Comparison of ENCODE assay signal across 25 cellular contexts in genomic region chr11:61049854-61050253, GRCh38. TPM values are rescaled to one million over a fixed set of nuclear protein-coding genes. Genes with fewer than 3 reads are reported as not detected.
DNase-seq lines count a peak whose midpoint lies in the region; ATAC-seq and TF ChIP-seq lines count a peak whose summit lies in the region.
"Had no signal": no experiment of that assay in that cellular context is flagged by ENCODE, and none has a peak within 500 bp of the region (broad histone marks: within the 10 kb centered on the region; RNA-seq: fewer than 3 reads in every experiment).

No MANE protein-coding gene starts in this region.

- 75 to 83% methylated on average over 2 of the region's 2 CpGs for WGBS in endodermal cell (ENCODE audit: insufficient coverage in 1 of 2, insufficient read length in 1 of 2), 2 experiments
- 23 to 44% (median 28%) methylated on average over 2 of the region's 2 CpGs for WGBS in spleen, 5 donors

- peak overlapping the region; percentile 54 for H3K27ac Mint-ChIP-seq in T-helper 1 cell treated with Interleukin-12 subunit alpha and Interleukin-12 subunit beta and Interleukin-4 antibody, amounts not matched to agents 30 μg/mL and 1 μg/mL, for 36 hours
- no peak overlapping the region for H3K27ac Mint-ChIP-seq in endodermal cell
- H3K27ac Mint-ChIP-seq: B cell; dendritic cell treated with granulocyte-macrophage colony-stimulating factor and Interleukin-4, amounts not matched to agents 40 ng/mL and 50 ng/mL, for 4 days; GM23338 had no signal

- no peak overlapping the region for H3K27ac ChIP-seq in right atrium auricular region
- no peak overlapping the region for H3K27ac ChIP-seq in endodermal cell (ENCODE audit: low read depth, low read length)
- peak overlapping the region in 7 of 8 donors; percentile 23 to 72 (median 65) for H3K27ac ChIP-seq in spleen
- H3K27ac ChIP-seq: 22Rv1, parathyroid adenoma, Peyer's patch had no signal

- no peak overlapping the region for H3K4me3 ChIP-seq in right atrium auricular region
- H3K4me3 ChIP-seq in endodermal cell (ENCODE audit: low read length): no peak overlapping the region
- no peak overlapping the region for H3K4me3 ChIP-seq in spleen
- H3K4me3 ChIP-seq: GM23338, Peyer's patch had no signal

- H3K27me3 ChIP-seq in right atrium auricular region (no peaks in the 10 kb centered on the region), endodermal cell (ENCODE audit: control insufficient read depth, insufficient read depth, low read length, poor library complexity, severe bottlenecking) (peaks cover 11% of the 10 kb centered on the region), spleen (replicated peaks in 1 of 7) (no peaks in the 10 kb centered on the region)
- H3K27me3 ChIP-seq: Peyer's patch had no signal

- no peak overlapping the region for H3K4me3 Mint-ChIP-seq in T-helper 1 cell treated with Interleukin-12 subunit alpha and Interleukin-12 subunit beta and Interleukin-4 antibody, amounts not matched to agents 30 μg/mL and 1 μg/mL, for 36 hours
- no peak overlapping the region for H3K4me3 Mint-ChIP-seq in endodermal cell
- H3K4me3 Mint-ChIP-seq: B cell; dendritic cell treated with granulocyte-macrophage colony-stimulating factor and Interleukin-4, amounts not matched to agents 40 ng/mL and 50 ng/mL, for 4 days; GM23338; natural killer cell treated with Interleukin-12 subunit alpha and Interleukin-12 subunit beta and Interleukin-15 and Interleukin-18, amount 100 ng/mL, for 72 hours had no signal

- ATAC-seq in Right ventricle myocardium inferior (peak; percentile 57), HG03354 (IDR thresholded peaks at IDR 0.05; ENCODE audit: poor library complexity, severe bottlenecking, unreplicated experiment) (no peak)
- ATAC-seq: GM23338; natural killer cell treated with Interleukin-12 subunit alpha and Interleukin-12 subunit beta and Interleukin-15 and Interleukin-18, amount 100 ng/mL, for 72 hours had no signal

- H3K36me3 ChIP-seq in right atrium auricular region: no peaks in the 10 kb centered on the region
- no peaks in the 10 kb centered on the region for H3K36me3 ChIP-seq in endodermal cell (ENCODE audit: control insufficient read depth, insufficient read depth, low read length)
- no peaks in the 10 kb centered on the region for H3K36me3 ChIP-seq in spleen
- H3K36me3 ChIP-seq: Peyer's patch had no signal

- H3K36me3 Mint-ChIP-seq in T-helper 1 cell treated with Interleukin-12 subunit alpha and Interleukin-12 subunit beta and Interleukin-4 antibody, amounts not matched to agents 30 μg/mL and 1 μg/mL, for 36 hours (ENCODE audit: low read depth): peaks cover 43% of the 10 kb centered on the region
- H3K36me3 Mint-ChIP-seq in endodermal cell (ENCODE audit: low read depth): no peaks in the 10 kb centered on the region
- H3K36me3 Mint-ChIP-seq: natural killer cell treated with Interleukin-12 subunit alpha and Interleukin-12 subunit beta and Interleukin-15 and Interleukin-18, amount 100 ng/mL, for 72 hours had no signal

- H3K27me3 Mint-ChIP-seq in T-helper 1 cell treated with Interleukin-12 subunit alpha and Interleukin-12 subunit beta and Interleukin-4 antibody, amounts not matched to agents 30 μg/mL and 1 μg/mL, for 36 hours (ENCODE audit: low read depth): no peaks in the 10 kb centered on the region
- H3K27me3 Mint-ChIP-seq in endodermal cell (ENCODE audit: insufficient read depth): peaks cover 23% of the 10 kb centered on the region
- H3K27me3 Mint-ChIP-seq: B cell had no signal

- no peaks in the 10 kb centered on the region for H3K4me1 ChIP-seq in right atrium auricular region
- H3K4me1 ChIP-seq in endodermal cell (ENCODE audit: control insufficient read depth, insufficient read depth, low read length): no peaks in the 10 kb centered on the region
- peaks cover 0 to 26% (median 5%) of the 10 kb centered on the region in 6 donors for H3K4me1 ChIP-seq in spleen
- H3K4me1 ChIP-seq: parathyroid adenoma, Peyer's patch had no signal

- TF ChIP-seq CTCF in right atrium auricular region (IDR thresholded peaks at IDR 0.05) (no peak), endodermal cell (conservative IDR thresholded peaks at IDR 0.05) (no peak), spleen (IDR thresholded peaks at IDR 0.05 in 8 of 11, conservative IDR thresholded peaks at IDR 0.05 in 3 of 11) (no peak)

- H3K9me3 Mint-ChIP-seq in T-helper 1 cell treated with Interleukin-12 subunit alpha and Interleukin-12 subunit beta and Interleukin-4 antibody, amounts not matched to agents 30 μg/mL and 1 μg/mL, for 36 hours: no peaks in the 10 kb centered on the region
- H3K9me3 Mint-ChIP-seq in endodermal cell: no peaks in the 10 kb centered on the region
- H3K9me3 Mint-ChIP-seq: dendritic cell treated with granulocyte-macrophage colony-stimulating factor and Interleukin-4, amounts not matched to agents 40 ng/mL and 50 ng/mL, for 4 days; GM23338; natural killer cell treated with Interleukin-12 subunit alpha and Interleukin-12 subunit beta and Interleukin-15 and Interleukin-18, amount 100 ng/mL, for 72 hours had no signal

- H3K9me3 ChIP-seq in right atrium auricular region (no peaks in the 10 kb centered on the region), endodermal cell (ENCODE audit: control insufficient read depth, low read length) (no peaks in the 10 kb centered on the region), spleen (no peaks in the 10 kb centered on the region)
- H3K9me3 ChIP-seq: Peyer's patch had no signal

- DNase-seq in T-helper 1 cell (no peak), Right ventricle myocardium inferior (ENCODE audit: missing footprints) (no peak), right atrium auricular region (ENCODE audit: low spot score) (no peak), endodermal cell (peak; percentile 16), spleen (peak; percentile 74), globus pallidus (ENCODE audit: low spot score) (no peak)
- DNase-seq: mesendoderm; NCI-H1048; NCI-H2081; NCI-H446 treated with DMSO at 0.1 percent for 48 hours; NK-92 treated with Interleukin-12 subunit alpha and Interleukin-12 subunit beta, amount 100 ng/mL, for 24 hours; stimulated activated CD4-positive, alpha-beta T cell treated with anti-CD3 and anti-CD28 coated beads, Interleukin-2, amount 100 ng/mL, for 48 hours had no signal

- intact Hi-C loops in Right ventricle myocardium inferior (cut with DNase I) (no loop called here), spleen (cut with DNase I; ENCODE audit: low total_unique reads) (no loop called here)

- peaks cover 53% of the 10 kb centered on the region for H3K4me1 Mint-ChIP-seq in T-helper 1 cell treated with Interleukin-12 subunit alpha and Interleukin-12 subunit beta and Interleukin-4 antibody, amounts not matched to agents 30 μg/mL and 1 μg/mL, for 36 hours (ENCODE audit: low read depth)
- H3K4me1 Mint-ChIP-seq in endodermal cell: no peaks in the 10 kb centered on the region
- H3K4me1 Mint-ChIP-seq: GM23338 had no signal

- no peak overlapping the region for H3K9ac ChIP-seq in endodermal cell (ENCODE audit: extremely low read depth, low read length, poor library complexity, severe bottlenecking)
- H3K9ac ChIP-seq: parathyroid adenoma had no signal

- no peak for TF ChIP-seq POLR2A in spleen (IDR thresholded peaks at IDR 0.05)

RNA-seq across cellular contexts. Expression of gene CD5, which starts 52.4 kb away (rescaled TPM):
- total RNA-seq in Right ventricle myocardium inferior (not detected), right atrium auricular region (1 to 10 TPM in 1 of 2 donors, under 1 TPM in 1; 0.75 to 1.6 TPM), endodermal cell (not detected), spleen (10 to 100 TPM in 6 of 7 donors, 1 to 10 TPM in 1; 9.2 to 27.4 (median 18.3) TPM)
- not detected for polyA plus RNA-seq in endodermal cell (2013, experiment 1 of 2)
- not detected for polyA plus RNA-seq in endodermal cell (2013, experiment 2 of 2)
- 1 to 10 TPM; 2.7 to 6.3 (median 4.9) TPM for polyA plus RNA-seq in spleen
- total RNA-seq: fibroblast of villous mesenchyme, G401, GM23338, HT1080, kidney epithelial cell had no signal
- polyA plus RNA-seq: GM23338 had no signal

Comparison
In these comparisons a context has a peak if more than half of its experiments do, and no peak if none do; other contexts are left out.
1. DNase-seq: peak in endodermal cell (single experiment) and spleen (single experiment); none in T-helper 1 cell (0 of 5), Right ventricle myocardium inferior (single experiment), right atrium auricular region (single experiment) and globus pallidus (single experiment).
2. H3K27ac ChIP-seq: peak in spleen (7 of 8); none in right atrium auricular region (0 of 2) and endodermal cell (single experiment).